ENCODE assay signal across 25 cellular contexts in the genomic region with DNA sequence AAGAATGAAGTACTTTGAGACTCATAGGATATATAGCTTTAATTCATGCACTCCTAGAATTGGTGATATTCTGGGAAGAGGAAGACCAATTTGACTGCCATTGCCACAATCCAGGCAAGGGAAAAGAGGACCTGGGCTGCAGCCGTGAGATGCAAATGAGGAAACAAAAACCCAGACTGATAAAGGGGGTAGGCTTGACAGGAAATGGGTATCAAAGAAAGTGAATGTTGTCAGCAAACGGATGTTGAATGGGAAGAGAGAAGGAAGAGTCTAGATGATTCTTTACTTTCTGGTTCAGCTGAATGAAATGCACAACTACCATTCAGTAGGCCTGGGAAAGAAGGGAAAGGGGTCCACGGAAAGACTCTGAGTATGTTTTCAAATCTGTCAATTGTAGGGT. TPM values are rescaled to one million over a fixed set of nuclear protein-coding genes. Genes with fewer than 3 reads are reported as not detected.
DNase-seq lines count a peak whose midpoint lies in the region; ATAC-seq and TF ChIP-seq lines count a peak whose summit lies in the region.
"Had no signal": no experiment of that assay in that cellular context is flagged by ENCODE, and none has a peak within 500 bp of the region (broad histone marks: within the 10 kb centered on the region; RNA-seq: fewer than 3 reads in every experiment).

No MANE protein-coding gene starts in this region.

- no peak overlapping the region for H3K4me3 Mint-ChIP-seq in activated naive CD4-positive, alpha-beta T cell treated with anti-CD3 and anti-CD28 coated beads for 36 hours
- no peak overlapping the region for H3K4me3 Mint-ChIP-seq in activated naive CD4-positive, alpha-beta T cell treated with anti-CD3 and anti-CD28 coated beads, Interleukin-2, amount 10 ng/mL, durations not matched to agents 7 days and 5 days
- peak overlapping the region; percentile 0; the same call in 1 of the 2 replicates for H3K4me3 Mint-ChIP-seq in WTC11
- peak overlapping the region in 8 of 10 donors; percentile 21 to 67 (median 48) for H3K4me3 Mint-ChIP-seq in naive thymus-derived CD8-positive, alpha-beta T cell
- H3K4me3 Mint-ChIP-seq: activated T-cell treated with anti-CD3 and anti-CD28 coated beads, Interleukin-2, amount 50 U/mL, for 72 hours; IgD-negative memory B cell; neural crest cell had no signal

- no peaks in the 10 kb centered on the region for H3K27me3 ChIP-seq in left lung
- H3K27me3 ChIP-seq: transverse colon had no signal

- peaks cover 18% of the 10 kb centered on the region for H3K4me1 Mint-ChIP-seq in activated naive CD4-positive, alpha-beta T cell treated with anti-CD3 and anti-CD28 coated beads for 36 hours (ENCODE audit: low read depth)
- H3K4me1 Mint-ChIP-seq in activated naive CD4-positive, alpha-beta T cell treated with anti-CD3 and anti-CD28 coated beads, Interleukin-2, amount 10 ng/mL, durations not matched to agents 7 days and 5 days = peaks cover 13% of the 10 kb centered on the region
- peaks cover 21% of the 10 kb centered on the region for H3K4me1 Mint-ChIP-seq in WTC11
- H3K4me1 Mint-ChIP-seq in naive thymus-derived CD8-positive, alpha-beta T cell = peaks cover 7 to 12% (median 10%) of the 10 kb centered on the region in 4 donors

- H3K27me3 Mint-ChIP-seq in activated naive CD4-positive, alpha-beta T cell treated with anti-CD3 and anti-CD28 coated beads for 36 hours (ENCODE audit: low read depth) = no peaks in the 10 kb centered on the region
- no peaks in the 10 kb centered on the region for H3K27me3 Mint-ChIP-seq in activated naive CD4-positive, alpha-beta T cell treated with anti-CD3 and anti-CD28 coated beads, Interleukin-2, amount 10 ng/mL, durations not matched to agents 7 days and 5 days
- no peaks in the 10 kb centered on the region for H3K27me3 Mint-ChIP-seq in WTC11 (ENCODE audit: low read depth)
- no peaks in the 10 kb centered on the region for H3K27me3 Mint-ChIP-seq in naive thymus-derived CD8-positive, alpha-beta T cell
- H3K27me3 Mint-ChIP-seq: IgD-negative memory B cell had no signal

- no peak overlapping the region for H3K4me3 ChIP-seq in left lung
- H3K4me3 ChIP-seq: lung, mucosa of descending colon, PC-9, smooth muscle cell, transverse colon had no signal

- CTCF ChIA-PET in activated naive CD4-positive, alpha-beta T cell treated with anti-CD3 and anti-CD28 coated beads for 36 hours (lab: Charles Lee) = no interaction called here
- CTCF ChIA-PET in activated naive CD4-positive, alpha-beta T cell treated with anti-CD3 and anti-CD28 coated beads, Interleukin-2, amount 10 ng/mL, durations not matched to agents 7 days and 5 days (lab: Charles Lee) = no interaction called here
- CTCF ChIA-PET in WTC11 (lab: Charles Lee) = no interaction called here

- peak overlapping the region; percentile 46 for H3K27ac Mint-ChIP-seq in activated naive CD4-positive, alpha-beta T cell treated with anti-CD3 and anti-CD28 coated beads for 36 hours
- no peak overlapping the region for H3K27ac Mint-ChIP-seq in activated naive CD4-positive, alpha-beta T cell treated with anti-CD3 and anti-CD28 coated beads, Interleukin-2, amount 10 ng/mL, durations not matched to agents 7 days and 5 days
- peak overlapping the region; percentile 14 for H3K27ac Mint-ChIP-seq in WTC11
- H3K27ac Mint-ChIP-seq in naive thymus-derived CD8-positive, alpha-beta T cell = peak overlapping the region in 3 of 10 donors; percentile 6 to 72 (median 29)
- H3K27ac Mint-ChIP-seq: activated T-cell treated with anti-CD3 and anti-CD28 coated beads, Interleukin-2, amount 50 U/mL, for 72 hours; IgD-negative memory B cell had no signal

- TF ChIP-seq CTCF in WTC11 (IDR thresholded peaks at IDR 0.05) (no peak), left lung (IDR thresholded peaks at IDR 0.05) (no peak)

- no peaks in the 10 kb centered on the region for H3K4me1 ChIP-seq in left lung
- H3K4me1 ChIP-seq: parathyroid adenoma, transverse colon had no signal

- H3K36me3 Mint-ChIP-seq in activated naive CD4-positive, alpha-beta T cell treated with anti-CD3 and anti-CD28 coated beads for 36 hours (ENCODE audit: low read depth) = no peaks in the 10 kb centered on the region
- H3K36me3 Mint-ChIP-seq in activated naive CD4-positive, alpha-beta T cell treated with anti-CD3 and anti-CD28 coated beads, Interleukin-2, amount 10 ng/mL, durations not matched to agents 7 days and 5 days = no peaks in the 10 kb centered on the region
- peaks cover 5% of the 10 kb centered on the region for H3K36me3 Mint-ChIP-seq in WTC11
- no peaks in the 10 kb centered on the region for H3K36me3 Mint-ChIP-seq in naive thymus-derived CD8-positive, alpha-beta T cell
- H3K36me3 Mint-ChIP-seq: IgD-negative memory B cell had no signal

- DNase-seq in activated naive CD4-positive, alpha-beta T cell treated with anti-CD3 and anti-CD28 coated beads for 36 hours = no peak
- DNase-seq in activated naive CD4-positive, alpha-beta T cell treated with anti-CD3 and anti-CD28 coated beads, Interleukin-2, amount 10 ng/mL, durations not matched to agents 7 days and 5 days = no peak
- DNase-seq in Kasumi-1 (lab: John Stamatoyannopoulos, UW) = peak; percentile 7 to 18
- no peak for DNase-seq in WTC11 (ENCODE audit: low spot score)
- DNase-seq in naive thymus-derived CD8-positive, alpha-beta T cell = no peak
- DNase-seq in left lung = no peak
- DNase-seq in NCI-H2196 (lab: John Stamatoyannopoulos, UW; ENCODE audit: unreplicated experiment) = no peak
- DNase-seq: activated T-cell treated with anti-CD3 and anti-CD28 coated beads, Interleukin-2, amount 50 U/mL, for 72 hours; central memory CD4-positive, alpha-beta T cell; GF-D8; HCEC 1CT; mucosa of descending colon; NCI-H1417 treated with DMSO at 0.1 percent for 48 hours; NCI-H2081; NCI-H446; PC-9; Right ventricle myocardium superior; stimulated activated CD4-positive, alpha-beta T cell treated with anti-CD3 and anti-CD28 coated beads, Interleukin-1b, Interleukin-23, amount 100 ng/mL, for 48 hours; transverse colon had no signal

- ATAC-seq in WTC11 = peak; percentile 41; the same call in 1 of the 2 replicates
- no peak for ATAC-seq in naive thymus-derived CD8-positive, alpha-beta T cell
- ATAC-seq in left lung = no peak
- ATAC-seq in GM21390 (IDR thresholded peaks at IDR 0.05; ENCODE audit: unreplicated experiment) = no peak
- ATAC-seq: activated T-cell treated with anti-CD3 and anti-CD28 coated beads, Interleukin-2, amount 50 U/mL, for 72 hours; mucosa of descending colon had no signal

- peaks cover 7% of the 10 kb centered on the region for H3K9me3 Mint-ChIP-seq in activated naive CD4-positive, alpha-beta T cell treated with anti-CD3 and anti-CD28 coated beads for 36 hours
- H3K9me3 Mint-ChIP-seq in activated naive CD4-positive, alpha-beta T cell treated with anti-CD3 and anti-CD28 coated beads, Interleukin-2, amount 10 ng/mL, durations not matched to agents 7 days and 5 days = peaks cover 5% of the 10 kb centered on the region
- H3K9me3 Mint-ChIP-seq in WTC11 = peaks cover 12% of the 10 kb centered on the region
- H3K9me3 Mint-ChIP-seq in naive thymus-derived CD8-positive, alpha-beta T cell = peaks cover 0 to 10% (median 0%) of the 10 kb centered on the region in 9 donors

- no peaks in the 10 kb centered on the region for H3K36me3 ChIP-seq in left lung
- H3K36me3 ChIP-seq: transverse colon had no signal

- H3K9me3 ChIP-seq in left lung = no peaks in the 10 kb centered on the region
- H3K9me3 ChIP-seq: mucosa of descending colon, transverse colon had no signal

- intact Hi-C loops in activated naive CD4-positive, alpha-beta T cell treated with anti-CD3 and anti-CD28 coated beads for 36 hours (cut with micrococcal nuclease) = no loop called here
- intact Hi-C loops in left lung (cut with DNase I) = no loop called here

- no peak overlapping the region for H3K27ac ChIP-seq in left lung
- H3K27ac ChIP-seq: parathyroid adenoma, PC-9, transverse colon had no signal

- POLR2A ChIA-PET in WTC11 (lab: Charles Lee) = no interaction called here
- POLR2A ChIA-PET in naive thymus-derived CD8-positive, alpha-beta T cell (lab: Charles Lee) = interaction anchor here (1.0 kb wide), 1 partner anchor 18 kb away, joined by 4 read pairs; no protein-coding TSS in a partner anchor

TF ChIP-seq in WTC11, 78 proteins besides CTCF, POLR2A, EP300 and RAD21:
- no peak for TF ChIP-seq ZNF232 (CRISPR knock-in tag; IDR thresholded peaks at IDR 0.05)
- TF ChIP-seq TCF7 (CRISPR knock-in tag; IDR thresholded peaks at IDR 0.05; ENCODE audit: low read depth) = no peak
- TF ChIP-seq, protein P1, sequence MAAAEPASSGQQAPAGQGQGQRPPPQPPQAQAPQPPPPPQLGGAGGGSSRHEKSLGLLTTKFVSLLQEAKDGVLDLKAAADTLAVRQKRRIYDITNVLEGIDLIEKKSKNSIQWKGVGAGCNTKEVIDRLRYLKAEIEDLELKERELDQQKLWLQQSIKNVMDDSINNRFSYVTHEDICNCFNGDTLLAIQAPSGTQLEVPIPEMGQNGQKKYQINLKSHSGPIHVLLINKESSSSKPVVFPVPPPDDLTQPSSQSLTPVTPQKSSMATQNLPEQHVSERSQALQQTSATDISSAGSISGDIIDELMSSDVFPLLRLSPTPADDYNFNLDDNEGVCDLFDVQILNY (CRISPR knock-in tag; IDR thresholded peaks at IDR 0.05) = no peak
- TF ChIP-seq TEAD1 (CRISPR knock-in tag; IDR thresholded peaks at IDR 0.05) = no peak
- TF ChIP-seq ETV6 (CRISPR knock-in tag; IDR thresholded peaks at IDR 0.05) = no peak
- TF ChIP-seq, protein P2, sequence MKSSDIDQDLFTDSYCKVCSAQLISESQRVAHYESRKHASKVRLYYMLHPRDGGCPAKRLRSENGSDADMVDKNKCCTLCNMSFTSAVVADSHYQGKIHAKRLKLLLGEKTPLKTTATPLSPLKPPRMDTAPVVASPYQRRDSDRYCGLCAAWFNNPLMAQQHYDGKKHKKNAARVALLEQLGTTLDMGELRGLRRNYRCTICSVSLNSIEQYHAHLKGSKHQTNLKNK (CRISPR knock-in tag; IDR thresholded peaks at IDR 0.05) = no peak
- no peak for TF ChIP-seq CBFB (CRISPR knock-in tag; IDR thresholded peaks at IDR 0.05; ENCODE audit: low read depth)
- no peak for TF ChIP-seq SMAD4 (CRISPR knock-in tag; IDR thresholded peaks at IDR 0.05)
- TF ChIP-seq RORB (CRISPR knock-in tag; IDR thresholded peaks at IDR 0.05) = no peak

RNA-seq across cellular contexts. Expression of gene ARHGEF6, which starts 17.1 kb away (rescaled TPM):
- total RNA-seq in activated naive CD4-positive, alpha-beta T cell treated with anti-CD3 and anti-CD28 coated beads for 36 hours = 10 to 100 TPM; 56.1 to 58.5 TPM
- total RNA-seq in WTC11 (2021) = 5.1 to 5.6 TPM (median 5.2 TPM) in 3 replicates
- 10 to 100 TPM; 75.0 to 82.0 TPM for total RNA-seq in naive thymus-derived CD8-positive, alpha-beta T cell
- 10 to 100 TPM; 69.8 to 76.4 (median 75.4) TPM for polyA plus RNA-seq in naive thymus-derived CD8-positive, alpha-beta T cell
- total RNA-seq in left lung = 10 to 100 TPM; 11.9 to 18.0 TPM

Comparison
In these comparisons a context has a peak if more than half of its experiments do, and no peak if none do; other contexts are left out.
1. DNase-seq: peak in Kasumi-1 (2 of 2); none in activated naive CD4-positive, alpha-beta T cell treated with anti-CD3 and anti-CD28 coated beads for 36 hours (single experiment), activated naive CD4-positive, alpha-beta T cell treated with anti-CD3 and anti-CD28 coated beads, Interleukin-2, amount 10 ng/mL, durations not matched to agents 7 days and 5 days (single experiment), WTC11 (single experiment), naive thymus-derived CD8-positive, alpha-beta T cell (0 of 10), left lung (0 of 2) and NCI-H2196 (single experiment).
2. H3K4me3 Mint-ChIP-seq: peak in WTC11 (single experiment) and naive thymus-derived CD8-positive, alpha-beta T cell (8 of 10); none in activated naive CD4-positive, alpha-beta T cell treated with anti-CD3 and anti-CD28 coated beads for 36 hours (single experiment) and activated naive CD4-positive, alpha-beta T cell treated with anti-CD3 and anti-CD28 coated beads, Interleukin-2, amount 10 ng/mL, durations not matched to agents 7 days and 5 days (single experiment).